Comparison of ENCODE assay signal across 9 cellular contexts in genomic region chr12:110107369-110108281, GRCh38. TPM values are rescaled to one million over a fixed set of nuclear protein-coding genes. Genes with fewer than 3 reads are reported as not detected.
A peak's percentile ranks its signal among the peaks of the same experiment; 100 is the strongest.
DNase-seq lines count a peak whose midpoint lies in the region; ATAC-seq and TF ChIP-seq lines count a peak whose summit lies in the region.
"Had no signal": no experiment of that assay in that cellular context is flagged by ENCODE, and none has a peak within 500 bp of the region (broad histone marks: within the 10 kb centered on the region; RNA-seq: fewer than 3 reads in every experiment).

No MANE protein-coding gene starts in this region.

- H2AFZ ChIP-seq in hepatocyte: no peak overlapping the region

- H3K79me2 ChIP-seq in hepatocyte: no peaks in the 10 kb centered on the region

- no peaks in the 10 kb centered on the region for H4K20me1 ChIP-seq in hepatocyte (ENCODE audit: insufficient read depth, poor library complexity, severe bottlenecking)

- H3K27me3 ChIP-seq in body of pancreas (no peaks in the 10 kb centered on the region), hepatocyte (no peaks in the 10 kb centered on the region), stomach smooth muscle (ENCODE audit: control insufficient read depth in 1 of 2, insufficient read depth in 2 of 2, low read length in 2 of 2) (no peaks in the 10 kb centered on the region)

- H3K36me3 Mint-ChIP-seq in progenitor cell of endocrine pancreas (ENCODE audit: insufficient read depth): no peaks in the 10 kb centered on the region

- DNase-seq in H4 (ENCODE audit: low spot score): peak; percentile 67
- DNase-seq in body of pancreas: peak; percentile 24 to 51 (median 28)
- peak; percentile 46 for DNase-seq in hepatocyte (ENCODE audit: low spot score)
- DNase-seq in HUDEP-2 (lab: John Stamatoyannopoulos, UW; ENCODE audit: unreplicated experiment in 76 of 76): no peak
- no peak for DNase-seq in activated CD4-positive, alpha-beta T cell treated with anti-CD3 and anti-CD28 coated beads for 48 hours
- DNase-seq in progenitor cell of endocrine pancreas (ENCODE audit: low spot score, unreplicated experiment): no peak
- no peak for DNase-seq in effector CD4-positive, alpha-beta T cell
- DNase-seq: central memory CD4-positive, alpha-beta T cell had no signal

- H3K9me2 ChIP-seq in hepatocyte (replicated peaks; ENCODE audit: insufficient read depth): no peaks in the 10 kb centered on the region

- H3K4me2 ChIP-seq in hepatocyte: peak overlapping the region; percentile 10

- no peak overlapping the region for H3K4me3 Mint-ChIP-seq in progenitor cell of endocrine pancreas (ENCODE audit: low read depth)

- H3K4me1 ChIP-seq in body of pancreas: peaks cover 25% of the 10 kb centered on the region
- H3K4me1 ChIP-seq in hepatocyte (ENCODE audit: insufficient read depth): peaks cover 10% of the 10 kb centered on the region
- peaks cover 35% of the 10 kb centered on the region for H3K4me1 ChIP-seq in stomach smooth muscle (ENCODE audit: control insufficient read depth, insufficient read depth, low read length)

- no peak for TF ChIP-seq CTCF in body of pancreas (IDR thresholded peaks at IDR 0.05)
- no peak for TF ChIP-seq CTCF in hepatocyte (IDR thresholded peaks at IDR 0.05; ENCODE audit: poor library complexity)
- no peak for TF ChIP-seq CTCF in progenitor cell of endocrine pancreas (IDR thresholded peaks at IDR 0.05; ENCODE audit: unreplicated experiment)

- H3K9me3 ChIP-seq in body of pancreas: no peaks in the 10 kb centered on the region
- H3K9me3 ChIP-seq in hepatocyte (ENCODE audit: low read depth): no peaks in the 10 kb centered on the region
- H3K9me3 ChIP-seq in stomach smooth muscle (ENCODE audit: control insufficient read depth in 2 of 2, low read length in 2 of 2): no peaks in the 10 kb centered on the region

- intact Hi-C loops in body of pancreas (cut with DNase I): no loop called here

- TF ChIP-seq POLR2A in body of pancreas (IDR thresholded peaks at IDR 0.05): no peak

- H3K4me3 ChIP-seq in body of pancreas (no peak overlapping the region), hepatocyte (no peak overlapping the region), stomach smooth muscle (ENCODE audit: low read length in 2 of 2) (no peak overlapping the region)

- no peaks in the 10 kb centered on the region for H3K9me3 Mint-ChIP-seq in progenitor cell of endocrine pancreas (ENCODE audit: low read depth)

- no peak overlapping the region for H3K9ac ChIP-seq in stomach smooth muscle (ENCODE audit: low read length in 2 of 2)

- no peak overlapping the region for H3K27ac Mint-ChIP-seq in progenitor cell of endocrine pancreas

- H3K36me3 ChIP-seq in body of pancreas (replicated peaks in 1 of 2; ENCODE audit: insufficient read depth in 1 of 2, low read depth in 2 of 2): no peaks in the 10 kb centered on the region
- H3K36me3 ChIP-seq in hepatocyte (replicated peaks; ENCODE audit: insufficient read depth, low read depth): no peaks in the 10 kb centered on the region
- H3K36me3 ChIP-seq in stomach smooth muscle (ENCODE audit: control insufficient read depth in 2 of 2, insufficient read depth in 2 of 2, low read length in 2 of 2): no peaks in the 10 kb centered on the region

- H3K4me1 Mint-ChIP-seq in progenitor cell of endocrine pancreas (ENCODE audit: low read depth): peaks cover 21% of the 10 kb centered on the region

- WGBS in body of pancreas, 2 donors: 87 to 95% methylated on average over 14 of the region's 14 CpGs
- 83% methylated on average over 14 of the region's 14 CpGs for WGBS in hepatocyte (ENCODE audit: low lambda C conversion rate, missing lambda C conversion rate)

- H3K27ac ChIP-seq in body of pancreas: peak overlapping the region in 1 of 4 donors; percentile 40
- peak overlapping the region; percentile 90 for H3K27ac ChIP-seq in hepatocyte
- peak overlapping the region; percentile 82 for H3K27ac ChIP-seq in stomach smooth muscle (ENCODE audit: low read length)

- peaks cover 2% of the 10 kb centered on the region for H3K27me3 Mint-ChIP-seq in progenitor cell of endocrine pancreas

- peak; percentile 43 for ATAC-seq in body of pancreas

RNA-seq across cellular contexts. Expression of gene IFT81, which starts 16.5 kb away (rescaled TPM):
- 11.0 and 16.5 TPM in 2 replicates for total RNA-seq in H4 (2014; rRNA removed; shearing (Covaris generic))
- total RNA-seq in body of pancreas: 1 to 10 TPM; 5.2 to 6.3 TPM
- 13.7 and 14.6 TPM in 2 replicates for total RNA-seq in hepatocyte
- polyA plus RNA-seq in hepatocyte: 10.4 and 12.6 TPM in 2 replicates
- 46.1 and 48.7 TPM in 2 replicates for total RNA-seq in progenitor cell of endocrine pancreas

RNA-seq across cellular contexts. Expression of gene C12orf76, which starts 59.3 kb away (rescaled TPM):
- total RNA-seq in H4 (2014; rRNA removed; shearing (Covaris generic)): 14.4 and 20.7 TPM in 2 replicates
- 10 to 100 TPM in 1 of 2 donors, 1 to 10 TPM in 1; 2.0 to 15.3 TPM for total RNA-seq in body of pancreas
- total RNA-seq in hepatocyte: 24.6 and 29.3 TPM in 2 replicates
- polyA plus RNA-seq in hepatocyte: 13.6 and 18.5 TPM in 2 replicates
- total RNA-seq in progenitor cell of endocrine pancreas: 29.3 and 31.6 TPM in 2 replicates

Comparison
In these comparisons a context has a peak if more than half of its experiments do, and no peak if none do; other contexts are left out.
1. DNase-seq: peak in H4 (single experiment), body of pancreas (4 of 4) and hepatocyte (single experiment); none in HUDEP-2 (0 of 76), activated CD4-positive, alpha-beta T cell treated with anti-CD3 and anti-CD28 coated beads for 48 hours (single experiment), progenitor cell of endocrine pancreas (single experiment) and effector CD4-positive, alpha-beta T cell (single experiment).